1 cellular context compared by ENCODE assay signal in the genomic region with DNA sequence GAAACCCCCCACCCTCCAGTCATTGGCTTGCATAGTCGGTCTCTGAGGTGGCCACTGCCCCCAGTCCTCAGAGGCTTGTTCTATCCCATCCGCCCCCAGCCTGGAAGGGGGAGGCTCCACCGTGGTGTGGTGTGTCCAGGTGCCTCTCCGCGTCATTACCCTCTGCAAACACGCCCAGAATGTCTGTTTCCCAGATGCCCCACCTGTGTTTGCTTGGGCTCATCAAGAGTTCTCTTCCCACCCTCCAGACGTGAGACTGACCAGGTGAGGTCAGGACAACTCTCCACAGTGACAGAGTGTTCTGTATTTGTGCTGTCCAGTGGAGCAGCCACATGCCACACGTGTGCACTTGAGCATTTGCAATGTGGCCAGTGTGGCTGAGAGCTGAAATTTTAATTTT.
TF ChIP-seq lines count a peak whose summit lies in the region.

No MANE protein-coding gene starts in this region.

TF ChIP-seq in SK-N-SH, 30 proteins besides CTCF, POLR2A, EP300 and RAD21 (continued from another document):
- TF ChIP-seq, protein P1, sequence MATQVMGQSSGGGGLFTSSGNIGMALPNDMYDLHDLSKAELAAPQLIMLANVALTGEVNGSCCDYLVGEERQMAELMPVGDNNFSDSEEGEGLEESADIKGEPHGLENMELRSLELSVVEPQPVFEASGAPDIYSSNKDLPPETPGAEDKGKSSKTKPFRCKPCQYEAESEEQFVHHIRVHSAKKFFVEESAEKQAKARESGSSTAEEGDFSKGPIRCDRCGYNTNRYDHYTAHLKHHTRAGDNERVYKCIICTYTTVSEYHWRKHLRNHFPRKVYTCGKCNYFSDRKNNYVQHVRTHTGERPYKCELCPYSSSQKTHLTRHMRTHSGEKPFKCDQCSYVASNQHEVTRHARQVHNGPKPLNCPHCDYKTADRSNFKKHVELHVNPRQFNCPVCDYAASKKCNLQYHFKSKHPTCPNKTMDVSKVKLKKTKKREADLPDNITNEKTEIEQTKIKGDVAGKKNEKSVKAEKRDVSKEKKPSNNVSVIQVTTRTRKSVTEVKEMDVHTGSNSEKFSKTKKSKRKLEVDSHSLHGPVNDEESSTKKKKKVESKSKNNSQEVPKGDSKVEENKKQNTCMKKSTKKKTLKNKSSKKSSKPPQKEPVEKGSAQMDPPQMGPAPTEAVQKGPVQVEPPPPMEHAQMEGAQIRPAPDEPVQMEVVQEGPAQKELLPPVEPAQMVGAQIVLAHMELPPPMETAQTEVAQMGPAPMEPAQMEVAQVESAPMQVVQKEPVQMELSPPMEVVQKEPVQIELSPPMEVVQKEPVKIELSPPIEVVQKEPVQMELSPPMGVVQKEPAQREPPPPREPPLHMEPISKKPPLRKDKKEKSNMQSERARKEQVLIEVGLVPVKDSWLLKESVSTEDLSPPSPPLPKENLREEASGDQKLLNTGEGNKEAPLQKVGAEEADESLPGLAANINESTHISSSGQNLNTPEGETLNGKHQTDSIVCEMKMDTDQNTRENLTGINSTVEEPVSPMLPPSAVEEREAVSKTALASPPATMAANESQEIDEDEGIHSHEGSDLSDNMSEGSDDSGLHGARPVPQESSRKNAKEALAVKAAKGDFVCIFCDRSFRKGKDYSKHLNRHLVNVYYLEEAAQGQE (IDR thresholded peaks at IDR 0.05; ENCODE audit: low read depth, low read length): no peak
- TF ChIP-seq FOXJ3 (CRISPR knock-in tag; IDR thresholded peaks at IDR 0.05) (no peak), NFIC (IDR thresholded peaks at IDR 0.05; ENCODE audit: borderline replicate concordance) (no peak), TEAD4 (IDR thresholded peaks at IDR 0.05; ENCODE audit: borderline replicate concordance, insufficient read depth) (no peak), ELF1 (IDR thresholded peaks at IDR 0.05) (no peak)
- TF ChIP-seq, protein P2, sequence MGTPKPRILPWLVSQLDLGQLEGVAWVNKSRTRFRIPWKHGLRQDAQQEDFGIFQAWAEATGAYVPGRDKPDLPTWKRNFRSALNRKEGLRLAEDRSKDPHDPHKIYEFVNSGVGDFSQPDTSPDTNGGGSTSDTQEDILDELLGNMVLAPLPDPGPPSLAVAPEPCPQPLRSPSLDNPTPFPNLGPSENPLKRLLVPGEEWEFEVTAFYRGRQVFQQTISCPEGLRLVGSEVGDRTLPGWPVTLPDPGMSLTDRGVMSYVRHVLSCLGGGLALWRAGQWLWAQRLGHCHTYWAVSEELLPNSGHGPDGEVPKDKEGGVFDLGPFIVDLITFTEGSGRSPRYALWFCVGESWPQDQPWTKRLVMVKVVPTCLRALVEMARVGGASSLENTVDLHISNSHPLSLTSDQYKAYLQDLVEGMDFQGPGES (IDR thresholded peaks at IDR 0.05; ENCODE audit: low read depth, low read length): no peak
- TF ChIP-seq, protein P3, sequence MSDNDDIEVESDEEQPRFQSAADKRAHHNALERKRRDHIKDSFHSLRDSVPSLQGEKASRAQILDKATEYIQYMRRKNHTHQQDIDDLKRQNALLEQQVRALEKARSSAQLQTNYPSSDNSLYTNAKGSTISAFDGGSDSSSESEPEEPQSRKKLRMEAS (IDR thresholded peaks at IDR 0.05; ENCODE audit: low read depth): no peak
